15 cellular contexts compared by ENCODE assay signal in the genomic region with DNA sequence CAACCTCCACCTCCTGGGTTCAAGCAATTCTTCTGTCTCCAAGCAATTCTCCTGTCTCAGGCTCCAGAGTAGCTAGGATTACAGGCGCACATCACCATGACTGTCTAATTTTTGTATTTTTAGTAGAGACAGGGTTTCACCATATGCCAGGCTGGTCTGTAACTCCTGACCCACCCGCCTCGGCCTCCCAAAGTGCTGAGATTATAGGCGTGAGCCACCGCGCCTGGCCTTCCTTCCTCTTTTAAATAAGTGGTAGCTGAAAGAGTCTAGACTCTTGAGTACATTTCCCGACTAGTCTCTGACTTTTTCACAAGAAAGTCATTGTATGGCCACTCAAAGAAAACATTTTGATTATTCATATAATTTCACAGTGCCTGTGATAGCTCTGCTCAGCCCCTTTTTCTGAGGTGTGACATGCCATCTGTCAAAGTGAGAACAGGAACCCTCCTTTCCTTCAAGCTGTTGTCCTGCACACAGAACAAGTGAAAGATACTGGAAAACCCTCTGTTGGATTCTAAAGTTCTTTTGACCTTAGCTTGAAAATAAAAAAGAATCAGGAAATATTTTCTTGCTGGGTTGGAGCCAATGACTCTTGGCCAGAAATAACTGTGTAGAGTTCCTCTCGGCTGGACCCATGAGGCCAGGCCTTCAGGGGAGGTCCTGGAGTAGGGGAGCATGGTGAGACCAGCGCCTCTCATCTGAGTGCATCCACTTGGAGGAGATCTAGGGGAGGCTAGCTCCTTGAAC.
A peak's percentile ranks its signal among the peaks of the same experiment; 100 is the strongest.
DNase-seq lines count a peak whose midpoint lies in the region; ATAC-seq, FAIRE-seq and TF ChIP-seq lines count a peak whose summit lies in the region.
"Had no signal": no experiment of that assay in that cellular context is flagged by ENCODE, and none has a peak within 500 bp of the region (broad histone marks: within the 10 kb centered on the region; RNA-seq: fewer than 3 reads in every experiment).

No MANE protein-coding gene starts in this region.

- no peak overlapping the region for H4K91ac ChIP-seq in mesenchymal stem cell (ENCODE audit: low read length)

- H2BK5ac ChIP-seq in mesenchymal stem cell (ENCODE audit: low read depth, low read length, poor library complexity, severe bottlenecking) = no peak overlapping the region

- no peak overlapping the region for H3K23ac ChIP-seq in mesenchymal stem cell (ENCODE audit: low read length in 2 of 2)

- H3K4me1 ChIP-seq in SJSA1 (replicated peaks) = peaks cover 43% of the 10 kb centered on the region
- H3K4me1 ChIP-seq in endothelial cell of umbilical vein (ENCODE audit: control insufficient read depth, extremely low read depth, insufficient read depth, low read length) = peaks cover 53% of the 10 kb centered on the region
- peaks cover 4% of the 10 kb centered on the region for H3K4me1 ChIP-seq in mesenchymal stem cell (ENCODE audit: control insufficient read depth, insufficient read depth, low read depth, low read length)
- H3K4me1 ChIP-seq in testis = peaks cover 9% of the 10 kb centered on the region

- H3K27me3 ChIP-seq in SJSA1 (replicated peaks) (no peaks in the 10 kb centered on the region), endothelial cell of umbilical vein (ENCODE audit: control insufficient read depth in 2 of 2, insufficient read depth in 2 of 2, low read length in 2 of 2) (no peaks in the 10 kb centered on the region), mesenchymal stem cell (ENCODE audit: control insufficient read depth in 1 of 2, insufficient read depth in 1 of 2, low read length in 2 of 2) (no peaks in the 10 kb centered on the region), testis (no peaks in the 10 kb centered on the region)
- H3K27me3 ChIP-seq: esophagus muscularis mucosa had no signal

- H2AK5ac ChIP-seq in mesenchymal stem cell (ENCODE audit: low read length, severe bottlenecking) = no peak overlapping the region

- H3K18ac ChIP-seq in mesenchymal stem cell (ENCODE audit: low read depth in 1 of 2, low read length in 2 of 2) = peak overlapping the region; percentile 54 to 93

- peak overlapping the region; percentile 19 for H2BK120ac ChIP-seq in mesenchymal stem cell (ENCODE audit: low read depth, low read length)

- no peaks in the 10 kb centered on the region for H4K20me1 ChIP-seq in endothelial cell of umbilical vein (replicated peaks; ENCODE audit: control insufficient read depth, extremely low read depth, insufficient read depth, low read length)

- POLR2A ChIA-PET in endothelial cell of umbilical vein (lab: Charles Lee) = no interaction called here

- no peaks in the 10 kb centered on the region for H3K79me2 ChIP-seq in endothelial cell of umbilical vein (ENCODE audit: control insufficient read depth, insufficient read depth, low read length)

- DNase-seq in SJSA1 (ENCODE audit: low read depth in 1 of 2, low spot score in 2 of 2) = no peak
- DNase-seq in endothelial cell of umbilical vein (ENCODE audit: low read depth, low spot score) = peak; percentile 93
- no peak for DNase-seq in mesenchymal stem cell
- DNase-seq in testis = peak; percentile 55
- DNase-seq in NCI-H345 treated with DMSO at 0.1 percent for 48 hours (lab: John Stamatoyannopoulos, UW; ENCODE audit: unreplicated experiment) = no peak
- DNase-seq in Ammon's horn (ENCODE audit: low spot score) = no peak
- no peak for DNase-seq in substantia nigra (lab: John Stamatoyannopoulos, UW)
- DNase-seq: activated CD8-positive, alpha-beta memory T cell treated with anti-CD3 and anti-CD28 coated beads, Interleukin-2, amount 10 ng/mL, durations not matched to agents 7 days and 5 days; activated naive CD4-positive, alpha-beta T cell treated with Interleukin-2 at 50 U/mL for 16 hours; cerebellar nuclear complex; stimulated activated CD4-positive, alpha-beta T cell treated with anti-CD3 and anti-CD28 coated beads, Interleukin-2, amount 100 ng/mL, for 24 hours had no signal

- no peak for ATAC-seq in HG02798 (IDR thresholded peaks at IDR 0.05; ENCODE audit: poor library complexity, unreplicated experiment)
- ATAC-seq: activated CD8-positive, alpha-beta memory T cell treated with anti-CD3 and anti-CD28 coated beads, Interleukin-2, amount 10 ng/mL, durations not matched to agents 7 days and 5 days; GM12878; WTC11 had no signal

- no peaks in the 10 kb centered on the region for H3K36me3 ChIP-seq in SJSA1
- no peaks in the 10 kb centered on the region for H3K36me3 ChIP-seq in endothelial cell of umbilical vein (ENCODE audit: control insufficient read depth in 2 of 2, extremely low read depth in 1 of 2, insufficient read depth in 2 of 2, low read length in 2 of 2)
- H3K36me3 ChIP-seq in mesenchymal stem cell (ENCODE audit: control insufficient read depth in 1 of 2, insufficient read depth in 2 of 2, low read depth in 1 of 2, low read length in 2 of 2) = no peaks in the 10 kb centered on the region
- no peaks in the 10 kb centered on the region for H3K36me3 ChIP-seq in testis (ENCODE audit: low read depth, missing control alignments)
- H3K36me3 ChIP-seq: esophagus muscularis mucosa had no signal

- H2BK15ac ChIP-seq in mesenchymal stem cell (ENCODE audit: low read depth, poor library complexity, severe bottlenecking) = no peak overlapping the region

- peak overlapping the region; percentile 28 for H3K9ac ChIP-seq in endothelial cell of umbilical vein (replicated peaks; ENCODE audit: extremely low read depth, insufficient read depth, low read length)
- H3K9ac ChIP-seq in mesenchymal stem cell (ENCODE audit: low read length) = peak overlapping the region; percentile 82

- H3K9me1 ChIP-seq in endothelial cell of umbilical vein (replicated peaks; ENCODE audit: control insufficient read depth, extremely low read depth, insufficient read depth, low read length) = no peaks in the 10 kb centered on the region

- 89% methylated on average over 9 of the region's 9 CpGs for WGBS in mesenchymal stem cell
- 76 to 77% methylated on average over 9 of the region's 9 CpGs for WGBS in testis, 2 donors

- H3K4me3 ChIP-seq in SJSA1 (no peak overlapping the region), endothelial cell of umbilical vein (replicated peaks in 1 of 3; ENCODE audit: insufficient read depth in 1 of 3, low read depth in 1 of 3, low read length in 3 of 3) (no peak overlapping the region), mesenchymal stem cell (ENCODE audit: insufficient read depth in 1 of 2, low read depth in 1 of 2, low read length in 2 of 2) (peak overlapping the region in 1 of 2 experiments; percentile 29), testis (no peak overlapping the region)
- H3K4me3 ChIP-seq: esophagus muscularis mucosa, GM12878 had no signal

- H3K14ac ChIP-seq in mesenchymal stem cell (ENCODE audit: low read length in 2 of 2) = no peak overlapping the region

- BruUV-seq in endothelial cell of umbilical vein (replicated peaks; lab: Mats Ljungman, UMichigan) = no TSS peak

- H4K8ac ChIP-seq in mesenchymal stem cell (ENCODE audit: low read length) = peak overlapping the region; percentile 23

- TF ChIP-seq POLR2A in endothelial cell of umbilical vein (IDR thresholded peaks at IDR 0.05; ENCODE audit: low read depth, low read length) (no peak), testis (IDR thresholded peaks at IDR 0.05) (no peak)

- dilution Hi-C loops in endothelial cell of umbilical vein (cut with MboI; ENCODE audit: extremely low pct_ligation_motif_present, low sequenced_read_pairs) = no loop called here

- peak overlapping the region; percentile 72 for H3K27ac ChIP-seq in SJSA1
- peak overlapping the region; percentile 91 for H3K27ac ChIP-seq in endothelial cell of umbilical vein (ENCODE audit: insufficient read depth, low read depth, low read length)
- peak overlapping the region; percentile 60 for H3K27ac ChIP-seq in mesenchymal stem cell (ENCODE audit: low read length, poor library complexity, severe bottlenecking)
- H3K27ac ChIP-seq in testis = no peak overlapping the region
- no peak overlapping the region for H3K27ac ChIP-seq in substantia nigra (ENCODE audit: low read depth, low read length, poor library complexity, severe bottlenecking)

- H3K4me2 ChIP-seq in endothelial cell of umbilical vein (ENCODE audit: insufficient read depth, low read length) (peak overlapping the region; percentile 25), mesenchymal stem cell (ENCODE audit: low read length, poor library complexity, severe bottlenecking) (no peak overlapping the region)

- H3K4ac ChIP-seq in mesenchymal stem cell (ENCODE audit: low read depth in 1 of 2, low read length in 2 of 2) = peak overlapping the region; percentile 2 to 45

- H2AFZ ChIP-seq in endothelial cell of umbilical vein (ENCODE audit: low read depth, low read length) = peak overlapping the region; percentile 81
- H2AFZ ChIP-seq in mesenchymal stem cell (ENCODE audit: low read depth, low read length) = no peak overlapping the region

- H3K79me1 ChIP-seq in mesenchymal stem cell (replicated peaks; ENCODE audit: low read length, poor library complexity, severe bottlenecking) = no peaks in the 10 kb centered on the region

- peak overlapping the region; percentile 69 to 75 for H2BK12ac ChIP-seq in mesenchymal stem cell (ENCODE audit: low read length in 2 of 2)

- FAIRE-seq in endothelial cell of umbilical vein (lab: Jason Lieb, UNC) = no peak
- FAIRE-seq: GM12878 had no signal

- intact Hi-C loops in endothelial cell of umbilical vein (cut with micrococcal nuclease) = no loop called here
- intact Hi-C loops in testis (cut with DNase I; ENCODE audit: low total_unique reads) = no loop called here

- CTCF ChIA-PET in endothelial cell of umbilical vein (lab: Charles Lee) = interaction anchor here (0.7 to 2.5 kb wide), 9 partner anchors 11 to 876 kb away, joined by 3 to 11 read pairs (median 5); no protein-coding TSS in a partner anchor

- H3K9me3 ChIP-seq in SJSA1 (replicated peaks) = 0 out of 2 replicates have a peak, but pooled peaks cover 3% of the 10 kb centered on the region
- no peaks in the 10 kb centered on the region for H3K9me3 ChIP-seq in endothelial cell of umbilical vein (replicated peaks; ENCODE audit: control insufficient read depth, insufficient read depth, low read length)
- H3K9me3 ChIP-seq in mesenchymal stem cell (ENCODE audit: control insufficient read depth, low read length) = no peaks in the 10 kb centered on the region
- H3K9me3 ChIP-seq in testis = no peaks in the 10 kb centered on the region
- H3K9me3 ChIP-seq: esophagus muscularis mucosa had no signal

- TF ChIP-seq CTCF in endothelial cell of umbilical vein (IDR thresholded peaks at IDR 0.05; ENCODE audit: extremely low read depth in 1 of 2, insufficient read depth in 1 of 2, low read depth in 1 of 2, low read length in 2 of 2) = no peak
- TF ChIP-seq CTCF in testis (IDR thresholded peaks at IDR 0.05) = no peak

TF ChIP-seq in endothelial cell of umbilical vein, 7 proteins besides CTCF, POLR2A, EP300 and RAD21:
- TF ChIP-seq MYC (IDR thresholded peaks at IDR 0.05; ENCODE audit: low read depth, low read length) (no peak), POLR2AphosphoS5 (IDR thresholded peaks at IDR 0.05; ENCODE audit: insufficient read depth, low read depth, low read length) (no peak), EZH2 (IDR thresholded peaks at IDR 0.05; ENCODE audit: borderline replicate concordance, low read depth, low read length, severe bottlenecking) (no peak), FOS (IDR thresholded peaks at IDR 0.05; ENCODE audit: borderline replicate concordance, insufficient read depth, low read length) (no peak), JUN (IDR thresholded peaks at IDR 0.05; ENCODE audit: borderline replicate concordance, insufficient read depth, insufficient read length, low read depth) (no peak)

Comparison
In these comparisons a context has a peak if more than half of its experiments do, and no peak if none do; other contexts are left out.
1. DNase-seq: peak in endothelial cell of umbilical vein (single experiment) and testis (single experiment); none in SJSA1 (0 of 2), mesenchymal stem cell (single experiment), NCI-H345 treated with DMSO at 0.1 percent for 48 hours (single experiment), Ammon's horn (single experiment) and substantia nigra (0 of 49).
2. H3K27ac ChIP-seq: peak in SJSA1 (single experiment), endothelial cell of umbilical vein (single experiment) and mesenchymal stem cell (single experiment); none in testis (0 of 2) and substantia nigra (single experiment).